Comparison of ENCODE assay signal across 8 cellular contexts in the genomic region with DNA sequence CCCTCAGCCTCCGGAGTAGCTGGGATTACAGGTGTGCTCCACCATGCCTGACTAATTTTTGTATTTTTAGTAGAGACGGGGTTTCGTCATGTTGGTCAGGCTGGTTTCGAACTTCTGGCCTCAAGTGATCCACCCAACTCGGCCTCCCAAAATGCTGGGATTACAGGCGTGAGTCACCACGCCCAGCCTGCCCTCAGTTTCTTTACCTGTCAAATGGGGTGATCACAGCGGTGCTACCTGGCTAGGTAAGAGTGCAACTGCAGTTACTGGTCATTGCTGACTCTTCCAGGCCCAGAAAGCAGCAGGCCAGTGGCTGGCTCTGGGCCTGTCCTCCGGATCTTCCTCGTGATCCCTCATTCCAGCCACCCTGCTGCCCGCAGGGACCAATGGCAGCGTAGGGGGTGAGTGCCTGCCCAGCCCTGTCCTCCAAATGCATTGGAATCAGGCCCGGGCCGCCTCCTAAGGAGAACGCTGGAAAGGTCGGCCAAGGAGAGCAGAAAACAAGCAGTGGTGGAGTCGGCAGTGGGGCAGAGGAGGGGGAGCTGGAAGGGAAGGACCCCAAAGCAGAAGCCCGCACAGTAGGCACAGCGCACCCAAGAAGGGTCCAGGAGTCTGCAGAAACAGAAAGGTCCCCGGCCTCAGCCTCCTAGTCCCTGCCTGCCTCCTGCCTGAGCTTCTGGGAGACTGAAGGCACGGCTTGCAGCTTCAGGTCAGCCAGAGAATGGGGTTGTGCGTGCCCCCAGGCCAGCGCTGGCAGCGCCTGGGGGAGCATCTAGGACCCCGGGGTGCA. TPM values are rescaled to one million over a fixed set of nuclear protein-coding genes. Genes with fewer than 3 reads are reported as not detected.
A peak's percentile ranks its signal among the peaks of the same experiment; 100 is the strongest.
DNase-seq lines count a peak whose midpoint lies in the region; ATAC-seq, FAIRE-seq and TF ChIP-seq lines count a peak whose summit lies in the region.

No MANE protein-coding gene starts in this region.

- peaks cover 9 to 42% (median 22%) of the 10 kb centered on the region in 4 donors for H3K4me1 Mint-ChIP-seq in CD4-positive, alpha-beta memory T cell

- no peak for DNase-seq in CD4-positive, alpha-beta memory T cell
- DNase-seq in WERI-Rb-1, result peak; percentile 26
- no peak for DNase-seq in foreskin keratinocyte
- DNase-seq in pancreas, result peak in 4 of 6 donors; percentile 44 to 75 (median 54)
- no peak for DNase-seq in GM19239 (ENCODE audit: insufficient read length, low spot score)
- no peak for DNase-seq in DMS 273 (lab: John Stamatoyannopoulos, UW; ENCODE audit: unreplicated experiment)
- DNase-seq in NCI-H128 (lab: John Stamatoyannopoulos, UW; ENCODE audit: unreplicated experiment), result no peak

- peaks cover 0 to 3% of the 10 kb centered on the region in 2 donors for H3K36me3 Mint-ChIP-seq in CD4-positive, alpha-beta memory T cell

- WGBS in pancreas, 2 donors, result 61 to 65% methylated on average over 25 of the region's 25 CpGs

- intact Hi-C loops in CD4-positive, alpha-beta memory T cell (cut with micrococcal nuclease), result loop anchor here (1.0 to 10.0 kb wide), 4 partner anchors 77 to 386 kb away; partner anchors contain the start of genes COLGALT1 and RPL18A
- intact Hi-C loops in pancreas (cut with DNase I), result loop anchor here in 1 of 3 donors (5.0 kb wide), 1 partner anchor 121 kb away; no protein-coding TSS in a partner anchor

- H3K9me3 ChIP-seq in CD4-positive, alpha-beta memory T cell (ENCODE audit: control insufficient read depth in 1 of 2, low read length in 2 of 2), result no peaks in the 10 kb centered on the region
- H3K9me3 ChIP-seq in WERI-Rb-1 (ENCODE audit: severe bottlenecking) (no peaks in the 10 kb centered on the region), pancreas (no peaks in the 10 kb centered on the region)

- H3K4me3 ChIP-seq in CD4-positive, alpha-beta memory T cell (ENCODE audit: low read length in 2 of 2), result no peak overlapping the region
- peak overlapping the region; percentile 81 for H3K4me3 ChIP-seq in WERI-Rb-1 (ENCODE audit: low read depth, low read length)
- H3K4me3 ChIP-seq in pancreas, result peak overlapping the region in 3 of 4 donors; percentile 46 to 78 (median 77)

- CTCF ChIA-PET in CD4-positive, alpha-beta memory T cell (lab: Charles Lee; ENCODE audit: partially characterized antibody), result interaction anchor here (0.9 to 5.3 kb wide), 8 partner anchors 14 to 208 kb away, joined by 3 to 50 read pairs (median 4); partner anchors contain the start of gene CCDC194

- peak overlapping the region; percentile 95 to 100 (median 96) for H3K4me3 Mint-ChIP-seq in CD4-positive, alpha-beta memory T cell

- no peaks in the 10 kb centered on the region for H3K27me3 ChIP-seq in CD4-positive, alpha-beta memory T cell (ENCODE audit: insufficient read depth, low read length)
- H3K27me3 ChIP-seq in WERI-Rb-1 (ENCODE audit: insufficient read depth, low read depth, severe bottlenecking) (no peaks in the 10 kb centered on the region), foreskin keratinocyte (no peaks in the 10 kb centered on the region), pancreas (no peaks in the 10 kb centered on the region)

- ATAC-seq in foreskin keratinocyte, result no peak
- ATAC-seq in pancreas, result no peak
- ATAC-seq in HG02970 (IDR thresholded peaks at IDR 0.05; ENCODE audit: low FRiP score, unreplicated experiment), result no peak

- FAIRE-seq in pancreas (lab: Jason Lieb, UNC), result no peak
- no peak for FAIRE-seq in GM19239 (lab: Jason Lieb, UNC)

- peak overlapping the region; percentile 25 to 97 (median 96) for H3K27ac Mint-ChIP-seq in CD4-positive, alpha-beta memory T cell

- no peaks in the 10 kb centered on the region for H3K36me3 ChIP-seq in CD4-positive, alpha-beta memory T cell (ENCODE audit: insufficient read depth, low read length)
- H3K36me3 ChIP-seq in WERI-Rb-1, result no peaks in the 10 kb centered on the region
- no peaks in the 10 kb centered on the region for H3K36me3 ChIP-seq in pancreas

- H3K27ac ChIP-seq in CD4-positive, alpha-beta memory T cell (ENCODE audit: low read depth, low read length), result no peak overlapping the region
- H3K27ac ChIP-seq in WERI-Rb-1, result peak overlapping the region; percentile 93
- H3K27ac ChIP-seq in foreskin keratinocyte, result peak overlapping the region; percentile 98
- peak overlapping the region; percentile 47 to 90 (median 84) for H3K27ac ChIP-seq in pancreas

- H3K27me3 Mint-ChIP-seq in CD4-positive, alpha-beta memory T cell, result no peaks in the 10 kb centered on the region

- POLR2A ChIA-PET in CD4-positive, alpha-beta memory T cell (lab: Charles Lee; ENCODE audit: partially characterized antibody), result interaction anchor here (1.0 to 1.6 kb wide), 2 partner anchors 49 to 133 kb away, joined by 3 to 11 read pairs; partner anchors contain the start of gene MVB12A

- H3K9me3 Mint-ChIP-seq in CD4-positive, alpha-beta memory T cell, result no peaks in the 10 kb centered on the region

- peaks cover 15% of the 10 kb centered on the region for H3K4me1 ChIP-seq in CD4-positive, alpha-beta memory T cell (ENCODE audit: insufficient read depth, low read length)
- no peaks in the 10 kb centered on the region for H3K4me1 ChIP-seq in foreskin keratinocyte
- peaks cover 0 to 10% (median 0%) of the 10 kb centered on the region in 3 donors for H3K4me1 ChIP-seq in pancreas

- TF ChIP-seq CTCF in WERI-Rb-1 (IDR thresholded peaks at IDR 0.05; ENCODE audit: low read depth, low read length) (no peak), foreskin keratinocyte (conservative IDR thresholded peaks at IDR 0.05) (no peak), pancreas (IDR thresholded peaks at IDR 0.05) (no peak)

RNA-seq across cellular contexts. Expression of gene SLC27A1, which starts 1.8 kb away (rescaled TPM):
- total RNA-seq in CD4-positive, alpha-beta memory T cell, result 10 to 100 TPM in 1 of 2 experiments, 1 to 10 TPM in 1; 9.2 to 10.1 TPM
- polyA plus RNA-seq in CD4-positive, alpha-beta memory T cell, result 1 to 10 TPM; 5.2 to 6.6 TPM
- total RNA-seq in foreskin keratinocyte, result 8.3 and 10.5 TPM in 2 replicates
- 7.2 and 9.3 TPM in 2 replicates for polyA plus RNA-seq in foreskin keratinocyte
- 10 to 100 TPM in 3 of 6 donors, 1 to 10 TPM in 3; 9.4 to 18.1 (median 10.2) TPM for total RNA-seq in pancreas
- 10 to 100 TPM; 31.4 to 37.1 TPM for polyA plus RNA-seq in pancreas

RNA-seq across cellular contexts. Expression of gene NXNL1, which starts 7.8 kb away (rescaled TPM):
- not detected for total RNA-seq in CD4-positive, alpha-beta memory T cell
- not detected for polyA plus RNA-seq in CD4-positive, alpha-beta memory T cell
- total RNA-seq in foreskin keratinocyte, result not detected in 2 replicates
- not detected in 2 replicates for polyA plus RNA-seq in foreskin keratinocyte
- total RNA-seq in pancreas, result not detected
- polyA plus RNA-seq in pancreas, result under 1 TPM in 1 of 2 donors, not detected in 1; 0.19 TPM

RNA-seq across cellular contexts. Expression of gene TMEM221, which starts 20.0 kb away (rescaled TPM):
- not detected for total RNA-seq in CD4-positive, alpha-beta memory T cell
- under 1 TPM in 1 of 2 donors, not detected in 1; 0.09 TPM for polyA plus RNA-seq in CD4-positive, alpha-beta memory T cell
- total RNA-seq in foreskin keratinocyte (0.11 and 0.17 TPM in 2 replicates), pancreas (under 1 TPM; 0.13 to 1.00 (median 0.46) TPM)
- polyA plus RNA-seq in foreskin keratinocyte (0.24 and 0.36 TPM in 2 replicates), pancreas (under 1 TPM; 0.16 to 0.42 TPM)

RNA-seq across cellular contexts. Expression of gene PGLS, which starts 43.0 kb away (rescaled TPM):
- total RNA-seq in CD4-positive, alpha-beta memory T cell, result 10 to 100 TPM; 76.3 to 80.0 TPM
- polyA plus RNA-seq in CD4-positive, alpha-beta memory T cell, result 10 to 100 TPM; 39.7 to 61.1 TPM
- total RNA-seq in foreskin keratinocyte (79.4 and 80.9 TPM in 2 replicates), pancreas (10 to 100 TPM; 28.8 to 53.8 (median 46.6) TPM)
- polyA plus RNA-seq in foreskin keratinocyte (128 and 132 TPM in 2 replicates), pancreas (10 to 100 TPM; 53.6 to 65.8 TPM)

RNA-seq across cellular contexts. Expression of gene MVB12A, which starts 48.6 kb away (rescaled TPM):
- 10 to 100 TPM; 35.4 to 38.0 TPM for total RNA-seq in CD4-positive, alpha-beta memory T cell
- polyA plus RNA-seq in CD4-positive, alpha-beta memory T cell, result 10 to 100 TPM; 29.5 to 32.6 TPM
- 49.1 and 62.6 TPM in 2 replicates for total RNA-seq in foreskin keratinocyte
- 78.8 and 91.2 TPM in 2 replicates for polyA plus RNA-seq in foreskin keratinocyte
- total RNA-seq in pancreas, result 10 to 100 TPM; 20.6 to 27.3 (median 23.5) TPM
- 10 to 100 TPM; 43.7 to 58.7 TPM for polyA plus RNA-seq in pancreas

Comparison
In these comparisons a context has a peak if more than half of its experiments do, and no peak if none do; other contexts are left out.
1. DNase-seq: peak in WERI-Rb-1 (single experiment) and pancreas (4 of 6); none in CD4-positive, alpha-beta memory T cell (0 of 5), foreskin keratinocyte (0 of 2), GM19239 (single experiment), DMS 273 (single experiment) and NCI-H128 (single experiment).
2. H3K4me3 ChIP-seq: peak in WERI-Rb-1 (single experiment) and pancreas (3 of 4); none in CD4-positive, alpha-beta memory T cell (0 of 2).